Comparison of ENCODE assay signal across 8 cellular contexts in the genomic region with DNA sequence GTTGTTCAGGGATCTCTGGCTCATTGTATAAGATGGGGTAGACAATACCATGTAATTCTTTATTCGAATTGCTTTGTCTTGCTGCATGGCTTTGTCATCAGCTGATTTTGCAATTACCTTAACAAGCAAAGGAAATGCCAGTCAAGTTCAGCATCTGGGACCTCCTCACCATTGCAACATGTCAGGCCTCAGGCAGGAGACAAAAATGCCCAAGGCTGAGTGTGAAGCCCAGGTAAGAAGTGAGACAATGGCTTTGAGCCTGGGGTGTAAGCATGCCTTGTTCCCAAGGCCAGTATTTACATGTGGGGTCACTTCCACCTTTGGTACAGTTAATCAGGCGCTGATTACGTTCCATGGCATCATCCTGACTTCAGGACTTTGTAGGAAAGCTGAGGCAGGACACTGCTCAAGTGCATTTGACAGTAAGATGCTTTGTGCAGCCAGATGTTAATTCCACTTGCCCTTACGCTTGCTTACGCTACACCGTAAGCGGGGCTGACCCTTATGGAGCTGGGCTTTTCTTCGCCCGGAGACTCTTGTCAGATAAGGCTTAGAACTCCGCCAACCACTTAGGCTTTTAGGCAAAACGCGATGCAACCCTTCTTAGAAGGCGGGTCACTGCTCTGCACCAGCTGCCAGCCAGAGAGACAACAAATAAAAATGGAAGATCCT. TPM values are rescaled to one million over a fixed set of nuclear protein-coding genes. Genes with fewer than 3 reads are reported as not detected.
DNase-seq lines count a peak whose midpoint lies in the region; ATAC-seq, FAIRE-seq and TF ChIP-seq lines count a peak whose summit lies in the region.

No MANE protein-coding gene starts in this region.

- H3K79me2 ChIP-seq in keratinocyte (ENCODE audit: control insufficient read depth, insufficient read depth, low read length), result no peaks in the 10 kb centered on the region

- no peaks in the 10 kb centered on the region for H3K9me3 Mint-ChIP-seq in stimulated activated naive CD8-positive, alpha-beta T cell treated with anti-CD3 and anti-CD28 coated beads, Interleukin-15, Interleukin-2, amounts not matched to agents 100 ng/mL and 50 ng/mL, for 24 hours
- no peaks in the 10 kb centered on the region for H3K9me3 Mint-ChIP-seq in activated naive CD8-positive, alpha-beta T cell (ENCODE audit: low read depth)

- 24% methylated on average over 13 of the region's 13 CpGs for WGBS in thymus

- H3K27ac Mint-ChIP-seq in stimulated activated naive CD8-positive, alpha-beta T cell treated with anti-CD3 and anti-CD28 coated beads, Interleukin-15, Interleukin-2, amounts not matched to agents 100 ng/mL and 50 ng/mL, for 24 hours, result peak overlapping the region; percentile 83
- peak overlapping the region; percentile 83 for H3K27ac Mint-ChIP-seq in activated naive CD8-positive, alpha-beta T cell

- no peaks in the 10 kb centered on the region for H3K9me1 ChIP-seq in keratinocyte (ENCODE audit: control insufficient read depth, extremely low read depth, insufficient read depth, low read length)

- no peak for DNase-seq in stimulated activated naive CD8-positive, alpha-beta T cell treated with anti-CD3 and anti-CD28 coated beads, Interleukin-15, Interleukin-2, amounts not matched to agents 100 U/mL and 50 U/mL, for 24 hours
- DNase-seq in keratinocyte (ENCODE audit: low read depth, low spot score) (no peak), NCI-H226 (no peak), UCSD-AML1 (lab: John Stamatoyannopoulos, UW; ENCODE audit: unreplicated experiment) (no peak), NCI-H2107 (lab: John Stamatoyannopoulos, UW) (no peak)

- H3K27me3 ChIP-seq in keratinocyte (ENCODE audit: control insufficient read depth, extremely low read depth, insufficient read depth, low read length) (no peaks in the 10 kb centered on the region), thymus (ENCODE audit: control insufficient read depth, insufficient read depth) (no peaks in the 10 kb centered on the region)

- ATAC-seq in stimulated activated naive CD8-positive, alpha-beta T cell treated with anti-CD3 and anti-CD28 coated beads, Interleukin-15, Interleukin-2, amounts not matched to agents 100 U/mL and 50 U/mL, for 24 hours, result no peak

- H3K36me3 ChIP-seq in keratinocyte (ENCODE audit: control insufficient read depth in 2 of 2, extremely low read depth in 1 of 2, insufficient read depth in 2 of 2, low read length in 2 of 2), result no peaks in the 10 kb centered on the region
- peaks cover 7% of the 10 kb centered on the region for H3K36me3 ChIP-seq in thymus (ENCODE audit: control insufficient read depth, insufficient read depth)

- H3K4me2 ChIP-seq in keratinocyte (ENCODE audit: control insufficient read depth, extremely low read depth, insufficient read depth, low read depth, low read length), result peak overlapping the region; percentile 87

- peak overlapping the region; percentile 81 for H2AFZ ChIP-seq in keratinocyte (ENCODE audit: control insufficient read depth, low read length)

- H3K4me3 ChIP-seq in keratinocyte (ENCODE audit: control insufficient read depth in 2 of 3, extremely low read depth in 1 of 3, insufficient read depth in 2 of 3, low read depth in 1 of 3, low read length in 3 of 3) (peak overlapping the region; percentile 43 to 72 (median 61)), thymus (ENCODE audit: low read length) (peak overlapping the region; percentile 45)

- H3K4me1 Mint-ChIP-seq in stimulated activated naive CD8-positive, alpha-beta T cell treated with anti-CD3 and anti-CD28 coated beads, Interleukin-15, Interleukin-2, amounts not matched to agents 100 ng/mL and 50 ng/mL, for 24 hours (ENCODE audit: low read depth), result peaks cover 42% of the 10 kb centered on the region
- peaks cover 37% of the 10 kb centered on the region for H3K4me1 Mint-ChIP-seq in activated naive CD8-positive, alpha-beta T cell (ENCODE audit: low read depth)

- H3K9me3 ChIP-seq in keratinocyte (ENCODE audit: control insufficient read depth, low read depth, low read length) (no peaks in the 10 kb centered on the region), thymus (ENCODE audit: control insufficient read depth) (no peaks in the 10 kb centered on the region)

- H3K27ac ChIP-seq in keratinocyte (ENCODE audit: control insufficient read depth, insufficient read depth, low read length) (peak overlapping the region; percentile 66), thymus (ENCODE audit: low read depth) (peak overlapping the region; percentile 38)

- H4K20me1 ChIP-seq in keratinocyte (ENCODE audit: control insufficient read depth, extremely low read depth, insufficient read depth, low read length), result no peaks in the 10 kb centered on the region

- no peak for TF ChIP-seq CTCF in keratinocyte (optimal IDR thresholded peaks at IDR 0.05 in 1 of 3, IDR thresholded peaks at IDR 0.05 in 1 of 3, conservative IDR thresholded peaks at IDR 0.05 in 1 of 3; ENCODE audit: extremely low read depth in 1 of 3, insufficient read depth in 2 of 3, low read length in 3 of 3)

- H3K4me3 Mint-ChIP-seq in stimulated activated naive CD8-positive, alpha-beta T cell treated with anti-CD3 and anti-CD28 coated beads, Interleukin-15, Interleukin-2, amounts not matched to agents 100 ng/mL and 50 ng/mL, for 24 hours, result peak overlapping the region; percentile 85
- peak overlapping the region; percentile 97 for H3K4me3 Mint-ChIP-seq in activated naive CD8-positive, alpha-beta T cell

- FAIRE-seq in keratinocyte (lab: Jason Lieb, UNC), result peak; percentile 29

- no peaks in the 10 kb centered on the region for H3K27me3 Mint-ChIP-seq in stimulated activated naive CD8-positive, alpha-beta T cell treated with anti-CD3 and anti-CD28 coated beads, Interleukin-15, Interleukin-2, amounts not matched to agents 100 ng/mL and 50 ng/mL, for 24 hours
- H3K27me3 Mint-ChIP-seq in activated naive CD8-positive, alpha-beta T cell, result no peaks in the 10 kb centered on the region

- H3K9ac ChIP-seq in keratinocyte (ENCODE audit: control insufficient read depth, extremely low read depth, insufficient read depth, low read length), result peak overlapping the region; percentile 67

- dilution Hi-C loops in keratinocyte (cut with MboI; ENCODE audit: extremely low pct_ligation_motif_present, low sequenced_read_pairs), result no loop called here

- peaks cover 18% of the 10 kb centered on the region for H3K36me3 Mint-ChIP-seq in stimulated activated naive CD8-positive, alpha-beta T cell treated with anti-CD3 and anti-CD28 coated beads, Interleukin-15, Interleukin-2, amounts not matched to agents 100 ng/mL and 50 ng/mL, for 24 hours (ENCODE audit: low read depth)
- H3K36me3 Mint-ChIP-seq in activated naive CD8-positive, alpha-beta T cell, result peaks cover 10% of the 10 kb centered on the region

- H3K4me1 ChIP-seq in keratinocyte (ENCODE audit: control insufficient read depth, extremely low read depth, insufficient read depth, low read length) (peaks cover 8% of the 10 kb centered on the region), thymus (ENCODE audit: control insufficient read depth, insufficient read depth, low read length) (peaks cover 22% of the 10 kb centered on the region)

RNA-seq across cellular contexts. Expression of a gene that starts 1.5 kb away (rescaled TPM):
- 1.0 to 1.5 TPM (median 1.3 TPM) in 3 replicates for polyA plus RNA-seq in keratinocyte
- 0.50 TPM for polyA plus RNA-seq in keratinocyte (2011; ENCODE audit: low read depth)
- polyA plus RNA-seq in keratinocyte (2011; cell fraction: cytosol; rRNA removed), result 0.61 and 1.2 TPM in 2 replicates
- polyA plus RNA-seq in keratinocyte (2011; cell fraction: nucleus; rRNA removed), result 1.1 and 1.3 TPM in 2 replicates
- polyA plus RNA-seq in keratinocyte (2012; ENCODE audit: low replicate concordance), result 0.90 and 0.93 TPM in 2 replicates
- 1.3 to 3.8 TPM (median 3.0 TPM) in 3 replicates for polyA minus RNA-seq in keratinocyte
- 0.96 TPM for polyA minus RNA-seq in keratinocyte (2011; cell fraction: cytosol; rRNA and poly(A)+ RNA removed)
- polyA minus RNA-seq in keratinocyte (2011; cell fraction: nucleus; rRNA and poly(A)+ RNA removed), result 2.0 and 4.3 TPM in 2 replicates
- 9.1 TPM for polyA plus RNA-seq in thymus
